ENCODE assay signal across 28 cellular contexts in genomic region chr17:4973431-4973830, GRCh38. TPM values are rescaled to one million over a fixed set of nuclear protein-coding genes. Genes with fewer than 3 reads are reported as not detected.
DNase-seq lines count a peak whose midpoint lies in the region; TF ChIP-seq lines count a peak whose summit lies in the region.
"Had no signal": no experiment of that assay in that cellular context is flagged by ENCODE, and none has a peak within 500 bp of the region (broad histone marks: within the 10 kb centered on the region; RNA-seq: fewer than 3 reads in every experiment).

No MANE protein-coding gene starts in this region.

- CTCF ChIA-PET in PC-9 (lab: Charles Lee) = no interaction called here
- CTCF ChIA-PET in mammary epithelial cell (lab: Charles Lee; ENCODE audit: low non-redundant PET) = no interaction called here

- no peak overlapping the region for H3K9ac ChIP-seq in mammary epithelial cell (ENCODE audit: insufficient read depth, low read length)
- H3K9ac ChIP-seq: parathyroid adenoma had no signal

- H3K36me3 Mint-ChIP-seq in activated CD4-positive, alpha-beta T cell treated with anti-CD3 and anti-CD28 coated beads, Interleukin-2, amount 10 ng/mL, durations not matched to agents 24 days and 14 days (ENCODE audit: low read depth) = peaks cover 64% of the 10 kb centered on the region
- H3K36me3 Mint-ChIP-seq in CD14-positive monocyte (peaks cover 83 to 97% of the 10 kb centered on the region in 2 donors), osteocyte (ENCODE audit: unreplicated experiment) (peaks cover 24% of the 10 kb centered on the region)

- H3K4me3 Mint-ChIP-seq in activated CD4-positive, alpha-beta T cell treated with anti-CD3 and anti-CD28 coated beads, Interleukin-2, amount 10 ng/mL, durations not matched to agents 24 days and 14 days = no peak overlapping the region
- H3K4me3 Mint-ChIP-seq in CD14-positive monocyte (peak overlapping the region; percentile 58 to 85), osteocyte (ENCODE audit: unreplicated experiment) (no peak overlapping the region)
- H3K4me3 Mint-ChIP-seq: activated B cell treated with CpG ODN at 0.5 μM for 24 hours; activated naive CD8-positive, alpha-beta T cell treated with anti-CD3 and anti-CD28 coated beads, Interleukin-2, amount 10 ng/mL, durations not matched to agents 7 days and 5 days; immature natural killer cell; nephron had no signal

- DNase-seq in activated CD4-positive, alpha-beta T cell treated with anti-CD3 and anti-CD28 coated beads, Interleukin-2, amount 10 ng/mL, durations not matched to agents 24 days and 14 days = no peak
- no peak for DNase-seq in activated CD4-positive, alpha-beta T cell treated with anti-CD3 and anti-CD28 coated beads for 4 hours
- DNase-seq in CD14-positive monocyte (ENCODE audit: low spot score) (no peak), ascending aorta (ENCODE audit: low spot score in 2 of 2) (no peak), osteocyte (ENCODE audit: extremely low spot score, unreplicated experiment) (no peak), PC-9 (no peak), mammary epithelial cell (no peak)
- no peak for DNase-seq in activated CD4-positive, CD25-positive, alpha-beta regulatory T cell treated with anti-CD3 and anti-CD28 coated beads, Interleukin-2, amount 50 U/mL, for 72 hours
- DNase-seq: activated B cell treated with CpG ODN at 0.5 μM for 24 hours; activated naive CD8-positive, alpha-beta T cell treated with anti-CD3 and anti-CD28 coated beads, Interleukin-2, amount 10 ng/mL, durations not matched to agents 7 days and 5 days; activated T-cell treated with anti-CD3 and anti-CD28 coated beads, Interleukin-2, amount 50 U/mL, for 1 hour; body of pancreas; DMS153; effector CD4-positive, alpha-beta T cell; erythroblast; foreskin fibroblast; hippocampal formation; immature natural killer cell; NCI-H1092; NCI-H187; NCI-H526 treated with DMSO at 0.1 percent for 48 hours; stimulated activated CD4-positive, alpha-beta T cell treated with anti-CD3 and anti-CD28 coated beads, Interleukin-15, amount 100 ng/mL, for 24 hours; T1000; upper lobe of left lung had no signal

- H3K4me2 ChIP-seq in PC-9 (no peak overlapping the region), mammary epithelial cell (ENCODE audit: insufficient read depth, low read depth, low read length) (no peak overlapping the region)

- intact Hi-C loops in activated CD4-positive, alpha-beta T cell treated with anti-CD3 and anti-CD28 coated beads, Interleukin-2, amount 10 ng/mL, durations not matched to agents 24 days and 14 days (cut with micrococcal nuclease) = no loop called here
- intact Hi-C loops in CD14-positive monocyte (cut with micrococcal nuclease) = no loop called here
- intact Hi-C loops in ascending aorta (cut with DNase I) = no loop called here
- intact Hi-C loops in PC-9 (cut with micrococcal nuclease; ENCODE audit: unreplicated experiment) = no loop called here
- intact Hi-C loops in mammary epithelial cell (cut with micrococcal nuclease) = no loop called here

- no peaks in the 10 kb centered on the region for H3K9me3 Mint-ChIP-seq in activated CD4-positive, alpha-beta T cell treated with anti-CD3 and anti-CD28 coated beads, Interleukin-2, amount 10 ng/mL, durations not matched to agents 24 days and 14 days
- H3K9me3 Mint-ChIP-seq in CD14-positive monocyte (no peaks in the 10 kb centered on the region), osteocyte (ENCODE audit: unreplicated experiment) (no peaks in the 10 kb centered on the region)
- H3K9me3 Mint-ChIP-seq: activated B cell treated with CpG ODN at 0.5 μM for 24 hours; activated naive CD8-positive, alpha-beta T cell treated with anti-CD3 and anti-CD28 coated beads, Interleukin-2, amount 10 ng/mL, durations not matched to agents 7 days and 5 days; immature natural killer cell; nephron had no signal

- TF ChIP-seq CTCF in CD14-positive monocyte (IDR thresholded peaks at IDR 0.05) (no peak), ascending aorta (IDR thresholded peaks at IDR 0.05) (no peak), osteocyte (IDR thresholded peaks at IDR 0.05) (no peak), PC-9 (conservative IDR thresholded peaks at IDR 0.05) (no peak), mammary epithelial cell (conservative IDR thresholded peaks at IDR 0.05 in 1 of 2, IDR thresholded peaks at IDR 0.05 in 1 of 2; ENCODE audit: extremely low read depth in 1 of 2, insufficient read depth in 1 of 2, low read depth in 1 of 2, low read length in 2 of 2) (no peak)

- H3K36me3 ChIP-seq in ascending aorta = peaks cover 45 to 73% of the 10 kb centered on the region in 2 donors
- no peaks in the 10 kb centered on the region; the same call in 1 of the 2 replicates for H3K36me3 ChIP-seq in PC-9 (ENCODE audit: low read depth)
- H3K36me3 ChIP-seq in mammary epithelial cell (ENCODE audit: insufficient read depth, low read length) = peaks cover 8% of the 10 kb centered on the region

- BruUV-seq in PC-9 (replicated peaks; lab: Mats Ljungman, UMichigan) (no TSS peak), mammary epithelial cell (replicated peaks; lab: Mats Ljungman, UMichigan) (no TSS peak)

- H4K20me1 ChIP-seq in PC-9 (ENCODE audit: insufficient read depth) (no peaks in the 10 kb centered on the region), mammary epithelial cell (ENCODE audit: insufficient read depth, low read length) (no peaks in the 10 kb centered on the region)

- in situ Hi-C loops in mammary epithelial cell (cut with MboI; ENCODE audit: low sequenced_read_pairs in 2 of 2) = no loop called here

- H2AFZ ChIP-seq in PC-9 (no peak overlapping the region), mammary epithelial cell (ENCODE audit: low read depth, low read length) (no peak overlapping the region)
- H2AFZ ChIP-seq: parathyroid adenoma had no signal

- H3K27ac Mint-ChIP-seq in activated CD4-positive, alpha-beta T cell treated with anti-CD3 and anti-CD28 coated beads, Interleukin-2, amount 10 ng/mL, durations not matched to agents 24 days and 14 days = peak overlapping the region; percentile 18
- peak overlapping the region; percentile 47 to 90 (median 82) for H3K27ac Mint-ChIP-seq in CD14-positive monocyte
- H3K27ac Mint-ChIP-seq in osteocyte (ENCODE audit: unreplicated experiment) = peak overlapping the region; percentile 40
- H3K27ac Mint-ChIP-seq: activated B cell treated with CpG ODN at 0.5 μM for 24 hours, nephron had no signal

- H3K9me3 ChIP-seq in ascending aorta (no peaks in the 10 kb centered on the region), PC-9 (ENCODE audit: insufficient read depth, low read depth) (no peaks in the 10 kb centered on the region), mammary epithelial cell (replicated peaks; ENCODE audit: insufficient read depth, low read length) (no peaks in the 10 kb centered on the region)
- H3K9me3 ChIP-seq: body of pancreas, left lung, upper lobe of left lung had no signal

- H3F3A ChIP-seq in PC-9 (ENCODE audit: insufficient read depth, low read depth) = peaks cover 25% of the 10 kb centered on the region; the same call in 1 of the 2 replicates

- H3K27ac ChIP-seq in ascending aorta = peak overlapping the region; percentile 47 to 48
- H3K27ac ChIP-seq in PC-9 = no peak overlapping the region
- no peak overlapping the region for H3K27ac ChIP-seq in mammary epithelial cell (ENCODE audit: insufficient read depth, low read depth, low read length)
- H3K27ac ChIP-seq: body of pancreas, parathyroid adenoma, upper lobe of left lung had no signal

- H3K9me2 ChIP-seq in PC-9 (ENCODE audit: insufficient read depth) = no peaks in the 10 kb centered on the region

- peaks cover 3% of the 10 kb centered on the region for H3K4me1 Mint-ChIP-seq in activated CD4-positive, alpha-beta T cell treated with anti-CD3 and anti-CD28 coated beads, Interleukin-2, amount 10 ng/mL, durations not matched to agents 24 days and 14 days
- H3K4me1 Mint-ChIP-seq in CD14-positive monocyte = peaks cover 54% of the 10 kb centered on the region
- H3K4me1 Mint-ChIP-seq in osteocyte (ENCODE audit: unreplicated experiment) = peaks cover 28% of the 10 kb centered on the region

- no peak overlapping the region for H3K4me3 ChIP-seq in ascending aorta
- H3K4me3 ChIP-seq in PC-9 = no peak overlapping the region
- H3K4me3 ChIP-seq in mammary epithelial cell (replicated peaks in 1 of 3; ENCODE audit: insufficient read depth in 1 of 3, low read depth in 2 of 3, low read length in 3 of 3) = no peak overlapping the region
- H3K4me3 ChIP-seq: body of pancreas, left lung, upper lobe of left lung had no signal

- dilution Hi-C loops in mammary epithelial cell (cut with HindIII; ENCODE audit: low sequenced_read_pairs) = loop anchor here (5.0 kb wide), 1 partner anchor 34 kb away; no protein-coding TSS in a partner anchor

- H3K27me3 ChIP-seq in ascending aorta (no peaks in the 10 kb centered on the region), PC-9 (ENCODE audit: insufficient read depth, low read depth) (no peaks in the 10 kb centered on the region), mammary epithelial cell (ENCODE audit: insufficient read depth, low read length) (no peaks in the 10 kb centered on the region)
- H3K27me3 ChIP-seq: body of pancreas, left lung, upper lobe of left lung had no signal

- H3K79me2 ChIP-seq in PC-9 (ENCODE audit: low read depth) (peaks cover 28% of the 10 kb centered on the region), mammary epithelial cell (ENCODE audit: insufficient read depth, low read length) (no peaks in the 10 kb centered on the region)
- H3K79me2 ChIP-seq: parathyroid adenoma had no signal

- H3K27me3 Mint-ChIP-seq in activated CD4-positive, alpha-beta T cell treated with anti-CD3 and anti-CD28 coated beads, Interleukin-2, amount 10 ng/mL, durations not matched to agents 24 days and 14 days = no peaks in the 10 kb centered on the region
- H3K27me3 Mint-ChIP-seq in CD14-positive monocyte (ENCODE audit: low read depth in 3 of 3) (peaks cover 0 to 2% (median 2%) of the 10 kb centered on the region in 3 donors), osteocyte (ENCODE audit: unreplicated experiment) (no peaks in the 10 kb centered on the region)
- H3K27me3 Mint-ChIP-seq: activated B cell treated with CpG ODN at 0.5 μM for 24 hours; activated naive CD8-positive, alpha-beta T cell treated with anti-CD3 and anti-CD28 coated beads, Interleukin-2, amount 10 ng/mL, durations not matched to agents 7 days and 5 days had no signal

- H3K4me1 ChIP-seq in ascending aorta (peaks cover 7 to 10% of the 10 kb centered on the region in 2 donors), PC-9 (replicated peaks; ENCODE audit: insufficient read depth) (peaks cover 11% of the 10 kb centered on the region), mammary epithelial cell (ENCODE audit: insufficient read depth, low read length) (peaks cover 16% of the 10 kb centered on the region)

- WGBS in mammary epithelial cell (ENCODE audit: low coverage, missing lambda C conversion rate) = 92% methylated on average over 3 of the region's 9 CpGs

- POLR2A ChIA-PET in PC-9 (lab: Charles Lee; ENCODE audit: unreplicated experiment) = interaction anchor here (0.7 kb wide), 1 partner anchor 311 kb away, joined by 6 read pairs; no protein-coding TSS in a partner anchor

RNA-seq across cellular contexts. Expression of gene SPAG7, which starts 5.8 kb away (rescaled TPM):
- total RNA-seq in activated CD4-positive, alpha-beta T cell treated with anti-CD3 and anti-CD28 coated beads, Interleukin-2, amount 10 ng/mL, durations not matched to agents 24 days and 14 days = 58.7 and 62.3 TPM in 2 replicates
- polyA plus RNA-seq in CD14-positive monocyte (10 to 100 TPM; 85.1 to 96.7 TPM), mammary epithelial cell (56.9 TPM)
- total RNA-seq in ascending aorta (4.9 TPM), osteocyte (90.8 and 92.9 TPM in 2 replicates), PC-9 (2021) (40.3 and 40.4 TPM in 2 replicates), mammary epithelial cell (10 to 100 TPM; 20.7 to 66.5 TPM)
- polyA minus RNA-seq in mammary epithelial cell = 51.5 TPM

RNA-seq across cellular contexts. Expression of gene CAMTA2, which starts 14.0 kb away (rescaled TPM):
- 87.7 and 89.7 TPM in 2 replicates for total RNA-seq in activated CD4-positive, alpha-beta T cell treated with anti-CD3 and anti-CD28 coated beads, Interleukin-2, amount 10 ng/mL, durations not matched to agents 24 days and 14 days
- 1 to 10 TPM; 7.1 to 7.6 TPM for polyA plus RNA-seq in CD14-positive monocyte
- 72.1 TPM for total RNA-seq in ascending aorta
- total RNA-seq in osteocyte = 69.4 and 83.5 TPM in 2 replicates
- 49.2 and 51.1 TPM in 2 replicates for total RNA-seq in PC-9 (2021)
- total RNA-seq in mammary epithelial cell = 10 to 100 TPM; 15.0 to 69.1 TPM
- polyA plus RNA-seq in mammary epithelial cell = 18.7 TPM
- polyA minus RNA-seq in mammary epithelial cell = 37.5 TPM

RNA-seq across cellular contexts. Expression of gene ENO3, which starts 22.5 kb away (rescaled TPM):
- 45.3 and 51.0 TPM in 2 replicates for total RNA-seq in activated CD4-positive, alpha-beta T cell treated with anti-CD3 and anti-CD28 coated beads, Interleukin-2, amount 10 ng/mL, durations not matched to agents 24 days and 14 days
- polyA plus RNA-seq in CD14-positive monocyte = under 1 TPM; 0.36 to 0.60 TPM
- not detected for total RNA-seq in ascending aorta
- total RNA-seq in osteocyte = 9.4 and 9.5 TPM in 2 replicates
- total RNA-seq in PC-9 (2021) = 29.0 and 37.2 TPM in 2 replicates
- total RNA-seq in mammary epithelial cell = 1 to 10 TPM; 1.8 to 7.8 TPM
- polyA plus RNA-seq in mammary epithelial cell = 2.7 TPM
- not detected for polyA minus RNA-seq in mammary epithelial cell

RNA-seq across cellular contexts. Expression of gene INCA1, which starts 23.9 kb away (rescaled TPM):
- 0.56 and 0.69 TPM in 2 replicates for total RNA-seq in activated CD4-positive, alpha-beta T cell treated with anti-CD3 and anti-CD28 coated beads, Interleukin-2, amount 10 ng/mL, durations not matched to agents 24 days and 14 days
- polyA plus RNA-seq in CD14-positive monocyte = under 1 TPM; 0.38 to 0.44 TPM
- not detected for total RNA-seq in ascending aorta
- total RNA-seq in osteocyte = 0.89 and 1.8 TPM in 2 replicates
- 2.9 and 3.7 TPM in 2 replicates for total RNA-seq in PC-9 (2021)
- under 1 TPM; 0.33 to 0.42 TPM for total RNA-seq in mammary epithelial cell
- polyA plus RNA-seq in mammary epithelial cell = 0.27 TPM
- polyA minus RNA-seq in mammary epithelial cell = 0.52 TPM
- total RNA-seq: mononuclear cell had no signal

RNA-seq across cellular contexts. Expression of gene KIF1C, which starts 24.3 kb away (rescaled TPM):
- total RNA-seq in activated CD4-positive, alpha-beta T cell treated with anti-CD3 and anti-CD28 coated beads, Interleukin-2, amount 10 ng/mL, durations not matched to agents 24 days and 14 days = 62.3 TPM in 2 replicates
- polyA plus RNA-seq in CD14-positive monocyte (1 to 10 TPM; 3.6 to 3.9 TPM), mammary epithelial cell (56.5 TPM)
- total RNA-seq in ascending aorta (94.0 TPM), osteocyte (123 and 127 TPM in 2 replicates), PC-9 (2021) (215 and 217 TPM in 2 replicates), mammary epithelial cell (100 to 1,000 TPM; 105 to 198 TPM)
- polyA minus RNA-seq in mammary epithelial cell = 219 TPM

Comparison
In these comparisons a context has a peak if more than half of its experiments do, and no peak if none do; other contexts are left out.
1. H3K27ac Mint-ChIP-seq: peak in every context shown above with its lines; median percentile 82 in CD14-positive monocyte; 40 in osteocyte; 18 in activated CD4-positive, alpha-beta T cell treated with anti-CD3 and anti-CD28 coated beads, Interleukin-2, amount 10 ng/mL, durations not matched to agents 24 days and 14 days.
2. H3K4me3 Mint-ChIP-seq: peak in CD14-positive monocyte (2 of 2); none in activated CD4-positive, alpha-beta T cell treated with anti-CD3 and anti-CD28 coated beads, Interleukin-2, amount 10 ng/mL, durations not matched to agents 24 days and 14 days (single experiment) and osteocyte (single experiment).
3. H3K27ac ChIP-seq: peak in ascending aorta (2 of 2); none in PC-9 (single experiment) and mammary epithelial cell (single experiment).